ENCODE assay signal across 22 cellular contexts in genomic region chr16:6160871-6161270, GRCh38.
"Had no signal": no experiment of that assay in that cellular context is flagged by ENCODE, and none has a peak within 500 bp of the region (broad histone marks: within the 10 kb centered on the region; RNA-seq: fewer than 3 reads in every experiment).

No MANE protein-coding gene starts in this region.

- H3K4me3 ChIP-seq: esophagus muscularis mucosa, gastrocnemius medialis, heart right ventricle, mucosa of descending colon, pancreas, upper lobe of left lung had no signal

- H3K9me3 ChIP-seq: esophagus muscularis mucosa, gastrocnemius medialis, heart right ventricle, mucosa of descending colon, pancreas, upper lobe of left lung had no signal

- H3K4me1 Mint-ChIP-seq: naive thymus-derived CD8-positive, alpha-beta T cell; neural crest cell had no signal

- DNase-seq: effector memory CD8-positive, alpha-beta T cell; gastrocnemius medialis; heart right ventricle; hypothalamus; islet precursor cell; mammary epithelial cell; mucosa of descending colon; naive thymus-derived CD8-positive, alpha-beta T cell; nucleus accumbens; pancreas; right cardiac atrium; small intestine; stimulated activated CD4-positive, alpha-beta T cell treated with anti-CD3 and anti-CD28 coated beads, Interleukin-12 subunit alpha, Interleukin-12 subunit beta, amount 100 ng/mL, for 4 hours; stimulated activated naive CD4-positive, alpha-beta T cell treated with Interleukin-2 at 50 U/mL for 16 hours; upper lobe of left lung had no signal

- FAIRE-seq: colon, pancreas, small intestine had no signal

- H3K4me3 Mint-ChIP-seq: dendritic cell treated with granulocyte-macrophage colony-stimulating factor and Interleukin-4, amounts not matched to agents 40 ng/mL and 50 ng/mL, for 4 days; effector memory CD8-positive, alpha-beta T cell; naive thymus-derived CD8-positive, alpha-beta T cell; neural crest cell had no signal

- H3K9me3 Mint-ChIP-seq: dendritic cell treated with granulocyte-macrophage colony-stimulating factor and Interleukin-4, amounts not matched to agents 40 ng/mL and 50 ng/mL, for 4 days; neural crest cell had no signal

- H3K36me3 ChIP-seq: esophagus muscularis mucosa, gastrocnemius medialis, heart right ventricle, pancreas, upper lobe of left lung had no signal

- H3K27me3 Mint-ChIP-seq: dendritic cell treated with granulocyte-macrophage colony-stimulating factor and Interleukin-4, amounts not matched to agents 40 ng/mL and 50 ng/mL, for 4 days; effector memory CD8-positive, alpha-beta T cell had no signal

- H3K27ac ChIP-seq: epithelial cell of prostate, esophagus muscularis mucosa, gastrocnemius medialis, heart right ventricle, pancreas, upper lobe of left lung had no signal

- ATAC-seq: effector memory CD8-positive, alpha-beta T cell; gastrocnemius medialis; heart right ventricle; left lobe of liver; mucosa of descending colon; naive thymus-derived CD8-positive, alpha-beta T cell; pancreas; right cardiac atrium had no signal

- H3K27ac Mint-ChIP-seq: dendritic cell treated with granulocyte-macrophage colony-stimulating factor and Interleukin-4, amounts not matched to agents 40 ng/mL and 50 ng/mL, for 4 days; effector memory CD8-positive, alpha-beta T cell; naive thymus-derived CD8-positive, alpha-beta T cell; progenitor cell of endocrine pancreas had no signal

- H3K27me3 ChIP-seq: esophagus muscularis mucosa, gastrocnemius medialis, heart right ventricle, upper lobe of left lung had no signal

- H3K4me1 ChIP-seq: esophagus muscularis mucosa, gastrocnemius medialis, heart right ventricle, pancreas, upper lobe of left lung had no signal
